11 cellular contexts compared by ENCODE assay signal in genomic region chr12:109130755-109131521, GRCh38. TPM values are rescaled to one million over a fixed set of nuclear protein-coding genes. Genes with fewer than 3 reads are reported as not detected.
DNase-seq lines count a peak whose midpoint lies in the region; ATAC-seq and TF ChIP-seq lines count a peak whose summit lies in the region.
"Had no signal": no experiment of that assay in that cellular context is flagged by ENCODE, and none has a peak within 500 bp of the region (broad histone marks: within the 10 kb centered on the region; RNA-seq: fewer than 3 reads in every experiment).

No MANE protein-coding gene starts in this region.

- no peaks in the 10 kb centered on the region for H3K27me3 Mint-ChIP-seq in WTC11 (ENCODE audit: low read depth)

- H3K9me3 Mint-ChIP-seq in WTC11 = peaks cover 4% of the 10 kb centered on the region
- H3K9me3 Mint-ChIP-seq: activated CD4-positive, alpha-beta T cell treated with anti-CD3 and anti-CD28 coated beads, Interleukin-2, amount 10 ng/mL, durations not matched to agents 24 days and 14 days had no signal

- no peak overlapping the region for H3K27ac Mint-ChIP-seq in WTC11
- H3K27ac Mint-ChIP-seq: activated CD4-positive, alpha-beta T cell treated with anti-CD3 and anti-CD28 coated beads, Interleukin-2, amount 10 ng/mL, durations not matched to agents 24 days and 14 days; memory B cell had no signal

- POLR2A ChIA-PET in WTC11 (lab: Charles Lee) = no interaction called here

- H3K36me3 Mint-ChIP-seq in WTC11 = no peaks in the 10 kb centered on the region
- H3K36me3 Mint-ChIP-seq: memory B cell had no signal

- ATAC-seq in WTC11 (peak; percentile 24), left colon (peak; percentile 21), HG02981 (IDR thresholded peaks at IDR 0.05; ENCODE audit: unreplicated experiment) (no peak)

- DNase-seq in NCI-H1092 (lab: John Stamatoyannopoulos, UW) (peak; percentile 11), NCI-H1092 treated with DMSO at 0.1 percent for 48 hours (lab: John Stamatoyannopoulos, UW) (no peak), WTC11 (ENCODE audit: low spot score) (no peak), left colon (no peak), substantia nigra (lab: John Stamatoyannopoulos, UW) (peak in 22 of 49 donors; percentile 10 to 69 (median 38))
- DNase-seq in activated CD4-positive, alpha-beta T cell treated with anti-CD3 and anti-CD28 coated beads for 48 hours = no peak
- no peak for DNase-seq in activated CD8-positive, alpha-beta memory T cell treated with anti-CD3 and anti-CD28 coated beads, Interleukin-2, amount 50 U/mL, for 4 hours
- DNase-seq: activated CD4-positive, alpha-beta T cell treated with anti-CD3 and anti-CD28 coated beads, Interleukin-2, amount 10 ng/mL, durations not matched to agents 24 days and 14 days; stimulated activated CD4-positive, alpha-beta T cell treated with anti-CD3 and anti-CD28 coated beads, Interleukin-2, amount 100 ng/mL, for 24 hours had no signal

- peak overlapping the region; percentile 42 for H3K27ac ChIP-seq in substantia nigra (ENCODE audit: low read depth, low read length, poor library complexity, severe bottlenecking)

- intact Hi-C loops in left colon (cut with DNase I, micrococcal nuclease) = no loop called here

- H3K4me1 Mint-ChIP-seq in WTC11 = peaks cover 6% of the 10 kb centered on the region
- H3K4me1 Mint-ChIP-seq: activated CD4-positive, alpha-beta T cell treated with anti-CD3 and anti-CD28 coated beads, Interleukin-2, amount 10 ng/mL, durations not matched to agents 24 days and 14 days; memory B cell had no signal

- CTCF ChIA-PET in WTC11 (lab: Charles Lee) = interaction anchor here (0.5 to 1.3 kb wide), 5 partner anchors 12 to 263 kb away, joined by 3 to 8 read pairs (median 4); no protein-coding TSS in a partner anchor

- TF ChIP-seq CTCF in WTC11 (IDR thresholded peaks at IDR 0.05) = no peak

- H3K4me3 Mint-ChIP-seq in WTC11 = no peak overlapping the region
- H3K4me3 Mint-ChIP-seq: activated CD4-positive, alpha-beta T cell treated with anti-CD3 and anti-CD28 coated beads, Interleukin-2, amount 10 ng/mL, durations not matched to agents 24 days and 14 days; memory B cell had no signal

TF ChIP-seq in WTC11, 78 proteins besides CTCF, POLR2A, EP300 and RAD21 (continues in another document):
- no peak for TF ChIP-seq FOXK1 (CRISPR knock-in tag; IDR thresholded peaks at IDR 0.05)
- TF ChIP-seq TCF7 (CRISPR knock-in tag; IDR thresholded peaks at IDR 0.05; ENCODE audit: low read depth) = no peak
- TF ChIP-seq, protein P1, sequence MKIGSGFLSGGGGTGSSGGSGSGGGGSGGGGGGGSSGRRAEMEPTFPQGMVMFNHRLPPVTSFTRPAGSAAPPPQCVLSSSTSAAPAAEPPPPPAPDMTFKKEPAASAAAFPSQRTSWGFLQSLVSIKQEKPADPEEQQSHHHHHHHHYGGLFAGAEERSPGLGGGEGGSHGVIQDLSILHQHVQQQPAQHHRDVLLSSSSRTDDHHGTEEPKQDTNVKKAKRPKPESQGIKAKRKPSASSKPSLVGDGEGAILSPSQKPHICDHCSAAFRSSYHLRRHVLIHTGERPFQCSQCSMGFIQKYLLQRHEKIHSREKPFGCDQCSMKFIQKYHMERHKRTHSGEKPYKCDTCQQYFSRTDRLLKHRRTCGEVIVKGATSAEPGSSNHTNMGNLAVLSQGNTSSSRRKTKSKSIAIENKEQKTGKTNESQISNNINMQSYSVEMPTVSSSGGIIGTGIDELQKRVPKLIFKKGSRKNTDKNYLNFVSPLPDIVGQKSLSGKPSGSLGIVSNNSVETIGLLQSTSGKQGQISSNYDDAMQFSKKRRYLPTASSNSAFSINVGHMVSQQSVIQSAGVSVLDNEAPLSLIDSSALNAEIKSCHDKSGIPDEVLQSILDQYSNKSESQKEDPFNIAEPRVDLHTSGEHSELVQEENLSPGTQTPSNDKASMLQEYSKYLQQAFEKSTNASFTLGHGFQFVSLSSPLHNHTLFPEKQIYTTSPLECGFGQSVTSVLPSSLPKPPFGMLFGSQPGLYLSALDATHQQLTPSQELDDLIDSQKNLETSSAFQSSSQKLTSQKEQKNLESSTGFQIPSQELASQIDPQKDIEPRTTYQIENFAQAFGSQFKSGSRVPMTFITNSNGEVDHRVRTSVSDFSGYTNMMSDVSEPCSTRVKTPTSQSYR (CRISPR knock-in tag; IDR thresholded peaks at IDR 0.05) = no peak
- no peak for TF ChIP-seq TEAD1 (CRISPR knock-in tag; IDR thresholded peaks at IDR 0.05)
- TF ChIP-seq OVOL2 (CRISPR knock-in tag; IDR thresholded peaks at IDR 0.05; ENCODE audit: borderline replicate concordance) = no peak
- TF ChIP-seq HMGXB4 (CRISPR knock-in tag; IDR thresholded peaks at IDR 0.05) = no peak
- no peak for TF ChIP-seq SOX15 (CRISPR knock-in tag; IDR thresholded peaks at IDR 0.05)
- TF ChIP-seq ZBTB43 (CRISPR knock-in tag; IDR thresholded peaks at IDR 0.05) = no peak
- TF ChIP-seq, protein P2, sequence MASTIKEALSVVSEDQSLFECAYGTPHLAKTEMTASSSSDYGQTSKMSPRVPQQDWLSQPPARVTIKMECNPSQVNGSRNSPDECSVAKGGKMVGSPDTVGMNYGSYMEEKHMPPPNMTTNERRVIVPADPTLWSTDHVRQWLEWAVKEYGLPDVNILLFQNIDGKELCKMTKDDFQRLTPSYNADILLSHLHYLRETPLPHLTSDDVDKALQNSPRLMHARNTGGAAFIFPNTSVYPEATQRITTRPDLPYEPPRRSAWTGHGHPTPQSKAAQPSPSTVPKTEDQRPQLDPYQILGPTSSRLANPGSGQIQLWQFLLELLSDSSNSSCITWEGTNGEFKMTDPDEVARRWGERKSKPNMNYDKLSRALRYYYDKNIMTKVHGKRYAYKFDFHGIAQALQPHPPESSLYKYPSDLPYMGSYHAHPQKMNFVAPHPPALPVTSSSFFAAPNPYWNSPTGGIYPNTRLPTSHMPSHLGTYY (CRISPR knock-in tag; IDR thresholded peaks at IDR 0.05) = no peak
- no peak for TF ChIP-seq NR3C1 (CRISPR knock-in tag; conservative IDR thresholded peaks at IDR 0.05; ENCODE audit: low read depth)
- no peak for TF ChIP-seq ZNF121 (CRISPR knock-in tag; IDR thresholded peaks at IDR 0.05)
- no peak for TF ChIP-seq USF2 (CRISPR knock-in tag; IDR thresholded peaks at IDR 0.05)
- TF ChIP-seq, protein P3, sequence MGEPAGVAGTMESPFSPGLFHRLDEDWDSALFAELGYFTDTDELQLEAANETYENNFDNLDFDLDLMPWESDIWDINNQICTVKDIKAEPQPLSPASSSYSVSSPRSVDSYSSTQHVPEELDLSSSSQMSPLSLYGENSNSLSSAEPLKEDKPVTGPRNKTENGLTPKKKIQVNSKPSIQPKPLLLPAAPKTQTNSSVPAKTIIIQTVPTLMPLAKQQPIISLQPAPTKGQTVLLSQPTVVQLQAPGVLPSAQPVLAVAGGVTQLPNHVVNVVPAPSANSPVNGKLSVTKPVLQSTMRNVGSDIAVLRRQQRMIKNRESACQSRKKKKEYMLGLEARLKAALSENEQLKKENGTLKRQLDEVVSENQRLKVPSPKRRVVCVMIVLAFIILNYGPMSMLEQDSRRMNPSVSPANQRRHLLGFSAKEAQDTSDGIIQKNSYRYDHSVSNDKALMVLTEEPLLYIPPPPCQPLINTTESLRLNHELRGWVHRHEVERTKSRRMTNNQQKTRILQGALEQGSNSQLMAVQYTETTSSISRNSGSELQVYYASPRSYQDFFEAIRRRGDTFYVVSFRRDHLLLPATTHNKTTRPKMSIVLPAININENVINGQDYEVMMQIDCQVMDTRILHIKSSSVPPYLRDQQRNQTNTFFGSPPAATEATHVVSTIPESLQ (CRISPR knock-in tag; IDR thresholded peaks at IDR 0.05) = no peak

RNA-seq across cellular contexts. Expression of gene ACACB, which starts 14.6 kb away (rescaled TPM):
- total RNA-seq in WTC11 (2021) = 20.0 to 21.6 TPM (median 20.9 TPM) in 3 replicates
- 10 to 100 TPM; 49.6 to 55.6 TPM for total RNA-seq in left colon

RNA-seq across cellular contexts. Expression of gene UNG, which starts 33.5 kb away (rescaled TPM):
- 125 to 135 TPM (median 127 TPM) in 3 replicates for total RNA-seq in WTC11 (2021)
- total RNA-seq in left colon = 10 to 100 TPM; 34.5 to 42.4 TPM

RNA-seq across cellular contexts. Expression of gene ALKBH2, which starts 37.7 kb away (rescaled TPM):
- 15.2 to 20.7 TPM (median 19.8 TPM) in 3 replicates for total RNA-seq in WTC11 (2021)
- 1 to 10 TPM; 5.4 to 7.7 TPM for total RNA-seq in left colon
